ENCODE assay signal across 11 cellular contexts in genomic region chr11:2390091-2390870, GRCh38. TPM values are rescaled to one million over a fixed set of nuclear protein-coding genes. Genes with fewer than 3 reads are reported as not detected.
DNase-seq lines count a peak whose midpoint lies in the region; ATAC-seq, FAIRE-seq and TF ChIP-seq lines count a peak whose summit lies in the region.
"Had no signal": no experiment of that assay in that cellular context is flagged by ENCODE, and none has a peak within 500 bp of the region (broad histone marks: within the 10 kb centered on the region; RNA-seq: fewer than 3 reads in every experiment).

No MANE protein-coding gene starts in this region.

- H3K4me1 ChIP-seq in HCT116 (ENCODE audit: control insufficient read depth in 1 of 2, insufficient read depth in 2 of 2, low read length in 2 of 2) (peaks cover 6 to 27% of the 10 kb centered on the region in 2 experiments), right atrium auricular region (peaks cover 0 to 81% of the 10 kb centered on the region in 2 donors), skeletal muscle satellite cell (ENCODE audit: control insufficient read depth, insufficient read depth, low read length) (peaks cover 57% of the 10 kb centered on the region)

- H3K27ac Mint-ChIP-seq in activated CD8-positive, alpha-beta T cell treated with anti-CD3 and anti-CD28 coated beads for 36 hours, result peak overlapping the region; percentile 27

- H2AFZ ChIP-seq in HCT116 (ENCODE audit: low read depth, low read length, poor library complexity, severe bottlenecking), result no peak overlapping the region

- no peak for FAIRE-seq in HTR-8/SVneo (lab: Jason Lieb, UNC)

- H3K9ac ChIP-seq in HCT116 (ENCODE audit: low read length) (no peak overlapping the region), skeletal muscle satellite cell (ENCODE audit: low read depth, low read length) (peak overlapping the region; percentile 46)

- DNase-seq in HCT116 (ENCODE audit: low read depth, low spot score), result no peak
- no peak for DNase-seq in activated CD8-positive, alpha-beta T cell treated with anti-CD3 and anti-CD28 coated beads for 36 hours
- no peak for DNase-seq in right atrium auricular region (ENCODE audit: low spot score)
- no peak for DNase-seq in HTR-8/SVneo (ENCODE audit: insufficient read length, low spot score)
- no peak for DNase-seq in islet precursor cell
- no peak for DNase-seq in GF-D8 (lab: John Stamatoyannopoulos, UW)
- DNase-seq: MV-4-11; stimulated activated CD4-positive, alpha-beta T cell treated with anti-CD3 and anti-CD28 coated beads, Interleukin-2, amount 100 ng/mL, for 48 hours had no signal

- intact Hi-C loops in HCT116 (cut with micrococcal nuclease), result no loop called here
- intact Hi-C loops in activated CD8-positive, alpha-beta T cell treated with anti-CD3 and anti-CD28 coated beads for 36 hours (cut with micrococcal nuclease), result no loop called here

- H3K9me2 ChIP-seq in HCT116 (ENCODE audit: insufficient read depth), result no peaks in the 10 kb centered on the region

- H3K4me3 Mint-ChIP-seq in activated CD8-positive, alpha-beta T cell treated with anti-CD3 and anti-CD28 coated beads for 36 hours, result no peak overlapping the region

- H3K4me1 Mint-ChIP-seq in activated CD8-positive, alpha-beta T cell treated with anti-CD3 and anti-CD28 coated beads for 36 hours (ENCODE audit: low read depth), result peaks cover 35% of the 10 kb centered on the region

- H3K9me3 ChIP-seq in HCT116 (ENCODE audit: control insufficient read depth in 1 of 2, insufficient read depth in 1 of 2, low read depth in 1 of 2, low read length in 2 of 2) (no peaks in the 10 kb centered on the region), right atrium auricular region (no peaks in the 10 kb centered on the region), skeletal muscle satellite cell (replicated peaks; ENCODE audit: low read length) (no peaks in the 10 kb centered on the region)

- no peak for TF ChIP-seq POLR2A in HCT116 (IDR thresholded peaks at IDR 0.05; ENCODE audit: borderline replicate concordance, extremely low read depth, insufficient read depth, insufficient read length)

- no peaks in the 10 kb centered on the region for H3K27me3 ChIP-seq in HCT116 (ENCODE audit: insufficient read depth, low read length)
- no peaks in the 10 kb centered on the region for H3K27me3 ChIP-seq in right atrium auricular region
- no peaks in the 10 kb centered on the region for H3K27me3 ChIP-seq in skeletal muscle satellite cell (ENCODE audit: control insufficient read depth, insufficient read depth, low read length)

- POLR2A ChIA-PET in HCT116 (lab: Charles Lee), result no interaction called here
- POLR2A ChIA-PET in activated CD8-positive, alpha-beta T cell treated with anti-CD3 and anti-CD28 coated beads for 36 hours (lab: Charles Lee), result interaction anchor here (1.5 kb wide), 1 partner anchor 12 kb away, joined by 3 read pairs; no protein-coding TSS in a partner anchor

- RAD21 ChIA-PET in HCT116 (lab: Charles Lee; ENCODE audit: low non-redundant PET in 1 of 2, low total read pairs in 2 of 2, uncharacterized antibody in 2 of 2, unreplicated experiment in 2 of 2), result interaction anchor here in 1 of 2 experiments (1.0 kb wide), 1 partner anchor 85 kb away, joined by 4 read pairs; no protein-coding TSS in a partner anchor

- H3K27me3 Mint-ChIP-seq in activated CD8-positive, alpha-beta T cell treated with anti-CD3 and anti-CD28 coated beads for 36 hours, result no peaks in the 10 kb centered on the region

- peaks cover 3% of the 10 kb centered on the region for H3K36me3 Mint-ChIP-seq in activated CD8-positive, alpha-beta T cell treated with anti-CD3 and anti-CD28 coated beads for 36 hours (ENCODE audit: low read depth)

- no peaks in the 10 kb centered on the region for H3K9me3 Mint-ChIP-seq in activated CD8-positive, alpha-beta T cell treated with anti-CD3 and anti-CD28 coated beads for 36 hours

- H3K4me2 ChIP-seq in HCT116 (ENCODE audit: low read length) (peak overlapping the region; percentile 39), skeletal muscle satellite cell (ENCODE audit: low read length) (peak overlapping the region; percentile 31)

- TF ChIP-seq RAD21 in HCT116 (IDR thresholded peaks at IDR 0.05; ENCODE audit: low read depth), result no peak

- no peak for TF ChIP-seq CTCF in HCT116 (IDR thresholded peaks at IDR 0.05 in 2 of 3, conservative IDR thresholded peaks at IDR 0.05 in 1 of 3; ENCODE audit: borderline replicate concordance in 1 of 3, insufficient read depth in 1 of 3, low read depth in 2 of 3, low read length in 2 of 3)
- TF ChIP-seq CTCF in activated CD8-positive, alpha-beta T cell treated with anti-CD3 and anti-CD28 coated beads for 36 hours (IDR thresholded peaks at IDR 0.05), result no peak
- TF ChIP-seq CTCF in right atrium auricular region (IDR thresholded peaks at IDR 0.05), result no peak

- H3K4me3 ChIP-seq in HCT116 (replicated peaks in 1 of 2; ENCODE audit: low read depth in 1 of 2, low read length in 2 of 2), result no peak overlapping the region
- H3K4me3 ChIP-seq in right atrium auricular region, result no peak overlapping the region
- H3K4me3 ChIP-seq in skeletal muscle satellite cell (ENCODE audit: low read length), result peak overlapping the region; percentile 22

- no TSS peak for BruUV-seq in HCT116 (replicated peaks; lab: Mats Ljungman, UMichigan)

- H4K20me1 ChIP-seq in HCT116 (ENCODE audit: insufficient read depth), result no peaks in the 10 kb centered on the region

- H3K27ac ChIP-seq in HCT116 (ENCODE audit: low read depth, low read length) (peak overlapping the region; percentile 5; the same call in 1 of the 2 replicates), right atrium auricular region (peak overlapping the region; percentile 66 to 100)

- CTCF ChIA-PET in HCT116 (lab: Charles Lee), result no interaction called here
- CTCF ChIA-PET in activated CD8-positive, alpha-beta T cell treated with anti-CD3 and anti-CD28 coated beads for 36 hours (lab: Charles Lee), result interaction anchor here (1.4 to 1.5 kb wide), 2 partner anchors 31 to 85 kb away, joined by 4 read pairs; no protein-coding TSS in a partner anchor

- no peak for ATAC-seq in HCT116
- ATAC-seq in activated CD8-positive, alpha-beta T cell treated with anti-CD3 and anti-CD28 coated beads for 36 hours, result no peak
- no peak for ATAC-seq in HG02588 (IDR thresholded peaks at IDR 0.05; ENCODE audit: unreplicated experiment)

- H3K36me3 ChIP-seq in HCT116 (ENCODE audit: control insufficient read depth in 1 of 2, insufficient read depth in 2 of 2, low read length in 2 of 2) (peaks cover 7 to 11% of the 10 kb centered on the region in 2 experiments; a peak in 3 of 4 replicates), right atrium auricular region (peaks cover 42% of the 10 kb centered on the region), skeletal muscle satellite cell (ENCODE audit: insufficient read depth, low read length) (peaks cover 36% of the 10 kb centered on the region)

- peaks cover 92% of the 10 kb centered on the region for H3K79me2 ChIP-seq in HCT116 (ENCODE audit: insufficient read depth, low read length)

TF ChIP-seq in HCT116, 20 proteins besides CTCF, POLR2A, EP300 and RAD21:
- TF ChIP-seq POLR2AphosphoS5 (IDR thresholded peaks at IDR 0.05; ENCODE audit: low read depth, low read length), result no peak
- no peak for TF ChIP-seq EZH2 (IDR thresholded peaks at IDR 0.05)
- no peak for TF ChIP-seq ATF3 (IDR thresholded peaks at IDR 0.05)
- no peak for TF ChIP-seq EGR1 (IDR thresholded peaks at IDR 0.05; ENCODE audit: low read depth)
- TF ChIP-seq EZH2phosphoT487 (IDR thresholded peaks at IDR 0.05; ENCODE audit: borderline replicate concordance), result no peak
- no peak for TF ChIP-seq YY1 (IDR thresholded peaks at IDR 0.05; ENCODE audit: extremely low read depth, insufficient replicate concordance, low read depth, low read length)
- TF ChIP-seq MAX (IDR thresholded peaks at IDR 0.05), result no peak
- no peak for TF ChIP-seq JUND (IDR thresholded peaks at IDR 0.05)
- no peak for TF ChIP-seq CEBPB (IDR thresholded peaks at IDR 0.05; ENCODE audit: low read depth)
- TF ChIP-seq ELF1 (IDR thresholded peaks at IDR 0.05; ENCODE audit: borderline replicate concordance, low read depth), result no peak
- no peak for TF ChIP-seq SP1 (IDR thresholded peaks at IDR 0.05; ENCODE audit: low read depth)
- TF ChIP-seq SIN3A (IDR thresholded peaks at IDR 0.05; ENCODE audit: low read depth), result no peak
- no peak for TF ChIP-seq ZNF274 (IDR thresholded peaks at IDR 0.05; ENCODE audit: low read depth, low read length)
TF ChIP-seq in HCT116: peak in this region for 0.

RNA-seq across cellular contexts. Expression of gene TSSC4, which starts 10.3 kb away (rescaled TPM):
- total RNA-seq in HCT116 (2021; ENCODE audit: unreplicated experiment) (47.1 TPM), right atrium auricular region (10 to 100 TPM; 26.7 to 40.3 TPM)
- polyA plus RNA-seq in HCT116 (2012), result 40.5 and 46.1 TPM in 2 replicates
- 10 to 100 TPM; 36.2 to 38.9 TPM for total RNA-seq in activated CD8-positive, alpha-beta T cell treated with anti-CD3 and anti-CD28 coated beads for 36 hours
- total RNA-seq in skeletal muscle satellite cell (2012; rRNA removed), result 47.2 and 49.9 TPM in 2 replicates

RNA-seq across cellular contexts. Expression of gene CD81, which starts 13.2 kb away (rescaled TPM):
- 296 TPM for total RNA-seq in HCT116 (2021; ENCODE audit: unreplicated experiment)
- 454 and 578 TPM in 2 replicates for polyA plus RNA-seq in HCT116 (2012)
- total RNA-seq in activated CD8-positive, alpha-beta T cell treated with anti-CD3 and anti-CD28 coated beads for 36 hours, result 100 to 1,000 TPM; 133 to 138 TPM
- 100 to 1,000 TPM; 433 to 528 TPM for total RNA-seq in right atrium auricular region
- total RNA-seq in skeletal muscle satellite cell (2012; rRNA removed), result 194 and 241 TPM in 2 replicates

RNA-seq across cellular contexts. Expression of gene TRPM5, which starts 54.0 kb away (rescaled TPM):
- 0.07 TPM for total RNA-seq in HCT116 (2021; ENCODE audit: unreplicated experiment)
- not detected in 2 replicates for polyA plus RNA-seq in HCT116 (2012)
- not detected for total RNA-seq in activated CD8-positive, alpha-beta T cell treated with anti-CD3 and anti-CD28 coated beads for 36 hours
- not detected for total RNA-seq in right atrium auricular region
- total RNA-seq in skeletal muscle satellite cell (2012; rRNA removed), result not detected in 2 replicates
- total RNA-seq: activated CD8-positive, alpha-beta memory T cell treated with anti-CD3 and anti-CD28 coated beads for 36 hours had no signal

RNA-seq across cellular contexts. Expression of gene KCNQ1, which starts 54.5 kb away (rescaled TPM):
- 10.7 TPM for total RNA-seq in HCT116 (2021; ENCODE audit: unreplicated experiment)
- 8.5 and 10.8 TPM in 2 replicates for polyA plus RNA-seq in HCT116 (2012)
- total RNA-seq in activated CD8-positive, alpha-beta T cell treated with anti-CD3 and anti-CD28 coated beads for 36 hours, result 1 to 10 TPM; 8.7 to 9.5 TPM
- 10 to 100 TPM; 12.7 to 25.1 TPM for total RNA-seq in right atrium auricular region
- total RNA-seq in skeletal muscle satellite cell (2012; rRNA removed), result not detected in 2 replicates
